ENCODE assay signal across 8 cellular contexts in the genomic region with DNA sequence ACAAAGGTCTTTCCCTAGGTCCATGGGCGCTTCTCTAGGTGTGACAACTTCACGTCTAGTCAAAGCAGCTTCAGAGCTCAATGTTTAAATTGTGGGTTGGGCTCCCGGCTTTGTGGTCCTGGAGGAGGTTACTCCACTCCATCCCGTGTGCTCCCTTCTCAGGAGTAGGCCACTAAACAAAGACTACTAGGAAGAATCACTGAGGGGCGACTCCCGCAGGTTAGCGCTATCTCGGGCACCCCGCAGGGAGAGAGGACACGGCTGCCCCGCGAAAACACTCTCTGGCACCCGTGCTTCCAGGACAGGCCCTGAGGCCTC. TPM values are rescaled to one million over a fixed set of nuclear protein-coding genes. Genes with fewer than 3 reads are reported as not detected.
DNase-seq lines count a peak whose midpoint lies in the region; ATAC-seq lines count a peak whose summit lies in the region.

No MANE protein-coding gene starts in this region.

- H3K4me3 Mint-ChIP-seq in activated CD4-positive, alpha-beta T cell treated with anti-CD3 and anti-CD28 coated beads, Interleukin-2, amount 10 ng/mL, durations not matched to agents 24 days and 14 days, result peak overlapping the region; percentile 94
- peak overlapping the region; percentile 90 for H3K4me3 Mint-ChIP-seq in activated naive CD8-positive, alpha-beta T cell treated with anti-CD3 and anti-CD28 coated beads, Interleukin-2, amount 50 U/mL, for 24 hours

- H3K36me3 ChIP-seq in HUES64 (ENCODE audit: insufficient read depth, low read length) (peaks cover 31% of the 10 kb centered on the region), iPS-18a (ENCODE audit: control insufficient read depth, low read depth, low read length) (peaks cover 9% of the 10 kb centered on the region)

- peaks cover 23% of the 10 kb centered on the region for H3K36me3 Mint-ChIP-seq in activated CD4-positive, alpha-beta T cell treated with anti-CD3 and anti-CD28 coated beads, Interleukin-2, amount 10 ng/mL, durations not matched to agents 24 days and 14 days (ENCODE audit: low read depth)
- H3K36me3 Mint-ChIP-seq in activated naive CD8-positive, alpha-beta T cell treated with anti-CD3 and anti-CD28 coated beads, Interleukin-2, amount 50 U/mL, for 24 hours (ENCODE audit: low read depth), result peaks cover 16% of the 10 kb centered on the region

- H3K4me3 ChIP-seq in HUES64 (ENCODE audit: low read length), result peak overlapping the region; percentile 77
- peak overlapping the region; percentile 86 for H3K4me3 ChIP-seq in iPS-18a (ENCODE audit: low read length)

- peak overlapping the region; percentile 77; the same call in 1 of the 2 replicates for H3K27ac ChIP-seq in HUES64 (ENCODE audit: low read depth, low read length)
- no peak overlapping the region for H3K27ac ChIP-seq in iPS-18a (ENCODE audit: low read length)

- no peaks in the 10 kb centered on the region for H3K9me3 ChIP-seq in HUES64 (ENCODE audit: insufficient read depth, low read depth, low read length)
- H3K9me3 ChIP-seq in iPS-18a (ENCODE audit: control insufficient read depth, low read depth, low read length), result no peaks in the 10 kb centered on the region

- intact Hi-C loops in activated CD4-positive, alpha-beta T cell treated with anti-CD3 and anti-CD28 coated beads, Interleukin-2, amount 10 ng/mL, durations not matched to agents 24 days and 14 days (cut with micrococcal nuclease), result loop anchor here (1.0 to 2.0 kb wide), 8 partner anchors 35 to 511 kb away; a partner anchor contains a TSS

- WGBS in HUES64, result 6% methylated on average over 13 of the region's 13 CpGs

- peak; percentile 3 for ATAC-seq in activated naive CD8-positive, alpha-beta T cell treated with anti-CD3 and anti-CD28 coated beads, Interleukin-2, amount 50 U/mL, for 24 hours
- no peak for ATAC-seq in GM18520 (IDR thresholded peaks at IDR 0.05; ENCODE audit: unreplicated experiment)

- no peaks in the 10 kb centered on the region for H3K9me3 Mint-ChIP-seq in activated CD4-positive, alpha-beta T cell treated with anti-CD3 and anti-CD28 coated beads, Interleukin-2, amount 10 ng/mL, durations not matched to agents 24 days and 14 days
- no peaks in the 10 kb centered on the region for H3K9me3 Mint-ChIP-seq in activated naive CD8-positive, alpha-beta T cell treated with anti-CD3 and anti-CD28 coated beads, Interleukin-2, amount 50 U/mL, for 24 hours

- DNase-seq in activated CD4-positive, alpha-beta T cell treated with anti-CD3 and anti-CD28 coated beads, Interleukin-2, amount 10 ng/mL, durations not matched to agents 24 days and 14 days, result no peak
- DNase-seq in activated CD4-positive, alpha-beta T cell treated with anti-CD3 and anti-CD28 coated beads for 1 hour, result no peak
- DNase-seq in activated naive CD8-positive, alpha-beta T cell treated with anti-CD3 and anti-CD28 coated beads, Interleukin-2, amount 50 U/mL, for 24 hours, result peak; percentile 27
- DNase-seq in stimulated activated CD4-positive, alpha-beta T cell treated with anti-CD3 and anti-CD28 coated beads, Interleukin-4, amount 100 ng/mL, for 1 hour, result peak; percentile 16
- DNase-seq in NCI-H2029 treated with DMSO at 0.1 percent for 48 hours (lab: John Stamatoyannopoulos, UW), result no peak

- H3K27ac Mint-ChIP-seq in activated CD4-positive, alpha-beta T cell treated with anti-CD3 and anti-CD28 coated beads, Interleukin-2, amount 10 ng/mL, durations not matched to agents 24 days and 14 days, result peak overlapping the region; percentile 88
- peak overlapping the region; percentile 91 for H3K27ac Mint-ChIP-seq in activated naive CD8-positive, alpha-beta T cell treated with anti-CD3 and anti-CD28 coated beads, Interleukin-2, amount 50 U/mL, for 24 hours

- H3K4me1 ChIP-seq in HUES64 (ENCODE audit: insufficient read depth, low read length), result 0 out of 2 replicates have a peak, but pooled peaks cover 11% of the 10 kb centered on the region
- H3K4me1 ChIP-seq in iPS-18a (ENCODE audit: control insufficient read depth, low read depth, low read length), result peaks cover 7% of the 10 kb centered on the region

- H3K27me3 ChIP-seq in HUES64 (ENCODE audit: insufficient read depth, low read length) (peaks cover 16% of the 10 kb centered on the region), iPS-18a (ENCODE audit: control insufficient read depth, insufficient read depth, low read length) (peaks cover 7% of the 10 kb centered on the region)

- peaks cover 32% of the 10 kb centered on the region for H3K4me1 Mint-ChIP-seq in activated CD4-positive, alpha-beta T cell treated with anti-CD3 and anti-CD28 coated beads, Interleukin-2, amount 10 ng/mL, durations not matched to agents 24 days and 14 days
- H3K4me1 Mint-ChIP-seq in activated naive CD8-positive, alpha-beta T cell treated with anti-CD3 and anti-CD28 coated beads, Interleukin-2, amount 50 U/mL, for 24 hours, result peaks cover 32% of the 10 kb centered on the region

- H3K9ac ChIP-seq in HUES64 (ENCODE audit: low read depth, low read length), result peak overlapping the region; percentile 83
- peak overlapping the region; percentile 75 for H3K9ac ChIP-seq in iPS-18a (ENCODE audit: low read length)

- H3K27me3 Mint-ChIP-seq in activated CD4-positive, alpha-beta T cell treated with anti-CD3 and anti-CD28 coated beads, Interleukin-2, amount 10 ng/mL, durations not matched to agents 24 days and 14 days, result peaks cover 3% of the 10 kb centered on the region
- no peaks in the 10 kb centered on the region for H3K27me3 Mint-ChIP-seq in activated naive CD8-positive, alpha-beta T cell treated with anti-CD3 and anti-CD28 coated beads, Interleukin-2, amount 50 U/mL, for 24 hours

RNA-seq across cellular contexts. Expression of a gene that starts 0.5 kb away (rescaled TPM):
- 69.7 and 78.6 TPM in 2 replicates for total RNA-seq in activated CD4-positive, alpha-beta T cell treated with anti-CD3 and anti-CD28 coated beads, Interleukin-2, amount 10 ng/mL, durations not matched to agents 24 days and 14 days
- polyA plus RNA-seq in HUES64 (2013, experiment 1 of 2), result 21.5 TPM
- 29.5 TPM for polyA plus RNA-seq in HUES64 (2013, experiment 2 of 2)

RNA-seq across cellular contexts. Expression of a gene that starts 40.9 kb away (rescaled TPM):
- total RNA-seq in activated CD4-positive, alpha-beta T cell treated with anti-CD3 and anti-CD28 coated beads, Interleukin-2, amount 10 ng/mL, durations not matched to agents 24 days and 14 days, result 2,437 and 2,525 TPM in 2 replicates
- polyA plus RNA-seq in HUES64 (2013, experiment 1 of 2), result 711 TPM
- polyA plus RNA-seq in HUES64 (2013, experiment 2 of 2), result 828 TPM

RNA-seq across cellular contexts. Expression of a gene that starts 48.1 kb away (rescaled TPM):
- total RNA-seq in activated CD4-positive, alpha-beta T cell treated with anti-CD3 and anti-CD28 coated beads, Interleukin-2, amount 10 ng/mL, durations not matched to agents 24 days and 14 days, result 0.19 and 0.21 TPM in 2 replicates
- polyA plus RNA-seq in HUES64 (2013, experiment 1 of 2), result not detected
- not detected for polyA plus RNA-seq in HUES64 (2013, experiment 2 of 2)

Comparison
In these comparisons a context has a peak if more than half of its experiments do, and no peak if none do; other contexts are left out.
1. DNase-seq: peak in activated naive CD8-positive, alpha-beta T cell treated with anti-CD3 and anti-CD28 coated beads, Interleukin-2, amount 50 U/mL, for 24 hours (single experiment) and stimulated activated CD4-positive, alpha-beta T cell treated with anti-CD3 and anti-CD28 coated beads, Interleukin-4, amount 100 ng/mL, for 1 hour (single experiment); none in activated CD4-positive, alpha-beta T cell treated with anti-CD3 and anti-CD28 coated beads, Interleukin-2, amount 10 ng/mL, durations not matched to agents 24 days and 14 days (single experiment), activated CD4-positive, alpha-beta T cell treated with anti-CD3 and anti-CD28 coated beads for 1 hour (single experiment) and NCI-H2029 treated with DMSO at 0.1 percent for 48 hours (single experiment).